Comparison of ENCODE assay signal across 8 cellular contexts in the genomic region with DNA sequence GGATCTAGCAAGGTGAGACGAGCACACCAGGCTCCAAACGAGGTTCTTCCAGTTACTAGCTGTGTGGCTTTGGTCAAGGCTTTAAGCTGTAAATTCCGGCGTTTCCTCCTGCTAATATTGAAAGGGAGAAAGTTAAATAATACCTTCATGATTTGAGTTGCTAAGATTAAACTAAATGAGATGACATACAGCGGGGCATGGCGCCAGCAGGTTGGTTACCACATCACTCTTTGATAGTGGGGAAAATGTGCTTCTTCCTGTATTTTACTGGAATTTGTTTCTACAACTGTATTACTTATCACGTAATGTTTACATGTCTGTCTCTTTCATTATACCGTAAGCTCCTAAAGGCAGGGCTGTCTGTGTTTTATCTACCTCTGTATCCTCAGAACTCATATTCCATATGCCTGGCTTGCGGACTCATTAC.
DNase-seq lines count a peak whose midpoint lies in the region; ATAC-seq and TF ChIP-seq lines count a peak whose summit lies in the region.

No MANE protein-coding gene starts in this region.

- peaks cover 26% of the 10 kb centered on the region for H3K27me3 Mint-ChIP-seq in nephron progenitor cell (ENCODE audit: low read depth, poor library complexity)

- peaks cover 13% of the 10 kb centered on the region for H3K36me3 ChIP-seq in OCI-LY3 (replicated peaks; ENCODE audit: low read depth, low read length)

- H3K36me3 Mint-ChIP-seq in nephron progenitor cell (ENCODE audit: low read depth), result peaks cover 24% of the 10 kb centered on the region

- ATAC-seq in GM21619 (IDR thresholded peaks at IDR 0.05; ENCODE audit: unreplicated experiment) (no peak), HG02884 (IDR thresholded peaks at IDR 0.05; ENCODE audit: unreplicated experiment) (no peak), GM19035 (IDR thresholded peaks at IDR 0.05; ENCODE audit: unreplicated experiment) (no peak)

- H3K27me3 ChIP-seq in OCI-LY3 (ENCODE audit: low read depth, low read length), result no peaks in the 10 kb centered on the region

- peak overlapping the region; percentile 85 for H3K4me2 ChIP-seq in OCI-LY3 (ENCODE audit: low read length)

- H3K9ac ChIP-seq in OCI-LY3 (ENCODE audit: low read length), result peak overlapping the region; percentile 89

- DNase-seq in GM12865 (ENCODE audit: low read depth) (no peak), epithelial cell of esophagus (ENCODE audit: low read depth) (peak; percentile 37), nephron progenitor cell (no peak), Kasumi-1 (lab: John Stamatoyannopoulos, UW) (no peak)

- no peaks in the 10 kb centered on the region for H4K20me1 ChIP-seq in OCI-LY3 (ENCODE audit: insufficient read depth, low read length)

- H3K79me2 ChIP-seq in OCI-LY3 (ENCODE audit: low read length), result peaks cover 39% of the 10 kb centered on the region

- peak overlapping the region; percentile 22 for H3K27ac Mint-ChIP-seq in nephron progenitor cell

- H3K9me3 ChIP-seq in OCI-LY3 (ENCODE audit: insufficient read depth, low read length), result no peaks in the 10 kb centered on the region

- H3K4me3 ChIP-seq in GM12865 (ENCODE audit: low read depth, low read length) (peak overlapping the region; percentile 63), OCI-LY3 (ENCODE audit: low read length) (peak overlapping the region; percentile 87), epithelial cell of esophagus (ENCODE audit: low read length) (peak overlapping the region; percentile 93)

- peaks cover 37% of the 10 kb centered on the region for H3K4me1 Mint-ChIP-seq in nephron progenitor cell

- peaks cover 15% of the 10 kb centered on the region for H3K4me1 ChIP-seq in OCI-LY3 (ENCODE audit: low read length)

- peak overlapping the region; percentile 97 for H2AFZ ChIP-seq in OCI-LY3 (ENCODE audit: low read depth, low read length)

- H3K9me3 Mint-ChIP-seq in nephron progenitor cell, result peaks cover 4% of the 10 kb centered on the region

- H3K4me3 Mint-ChIP-seq in nephron progenitor cell, result peak overlapping the region; percentile 98

- H3K27ac ChIP-seq in OCI-LY3 (ENCODE audit: low read length), result peak overlapping the region; percentile 75

- TF ChIP-seq CTCF in GM12865 (IDR thresholded peaks at IDR 0.05; ENCODE audit: insufficient read depth, low read depth, low read length, missing control alignments) (no peak), OCI-LY3 (IDR thresholded peaks at IDR 0.05; ENCODE audit: low read depth, low read length) (no peak; the same call in 1 of the 2 replicates), epithelial cell of esophagus (IDR thresholded peaks at IDR 0.05; ENCODE audit: insufficient read depth, low read depth, low read length, missing control alignments) (no peak), nephron progenitor cell (IDR thresholded peaks at IDR 0.05) (no peak)
